19 cellular contexts compared by ENCODE assay signal in genomic region chr17:64443086-64443760, GRCh38. TPM values are rescaled to one million over a fixed set of nuclear protein-coding genes. Genes with fewer than 3 reads are reported as not detected.
DNase-seq lines count a peak whose midpoint lies in the region; ATAC-seq and TF ChIP-seq lines count a peak whose summit lies in the region.
"Had no signal": no experiment of that assay in that cellular context is flagged by ENCODE, and none has a peak within 500 bp of the region (broad histone marks: within the 10 kb centered on the region; RNA-seq: fewer than 3 reads in every experiment).

No MANE protein-coding gene starts in this region.

- H4K20me1 ChIP-seq in PC-3 (ENCODE audit: low read length), result no peaks in the 10 kb centered on the region

- H3K4me2 ChIP-seq in PC-3 (ENCODE audit: low read length), result peak overlapping the region; percentile 54

- H3K27ac ChIP-seq in PC-3 (ENCODE audit: low read length) (peak overlapping the region; percentile 80), spleen (peak overlapping the region in 7 of 8 donors; percentile 70 to 86 (median 85))
- H3K27ac ChIP-seq: ovary, vagina had no signal

- H3K9ac ChIP-seq in PC-3 (ENCODE audit: low read length), result no peak overlapping the region

- H3K9me3 Mint-ChIP-seq in activated CD4-positive, alpha-beta T cell treated with anti-CD3 and anti-CD28 coated beads, Interleukin-2, amount 10 ng/mL, durations not matched to agents 24 days and 14 days, result peaks cover 13% of the 10 kb centered on the region

- CTCF ChIA-PET in PC-3 (lab: Charles Lee), result interaction anchor here (1.0 kb wide), 1 partner anchor 23 kb away, joined by 3 read pairs; no protein-coding TSS in a partner anchor

- H3K79me2 ChIP-seq in PC-3 (ENCODE audit: low read length), result no peaks in the 10 kb centered on the region

- peaks cover 12% of the 10 kb centered on the region for H3K36me3 Mint-ChIP-seq in activated CD4-positive, alpha-beta T cell treated with anti-CD3 and anti-CD28 coated beads, Interleukin-2, amount 10 ng/mL, durations not matched to agents 24 days and 14 days (ENCODE audit: low read depth)
- H3K36me3 Mint-ChIP-seq: brain had no signal

- peak overlapping the region; percentile 73 for H2AFZ ChIP-seq in PC-3 (ENCODE audit: low read length)

- H3F3A ChIP-seq in PC-3 (ENCODE audit: low read length, unreplicated experiment), result peaks cover 3% of the 10 kb centered on the region

- H3K4me3 ChIP-seq in PC-3 (ENCODE audit: low read length) (no peak overlapping the region), spleen (no peak overlapping the region), H7 (ENCODE audit: insufficient read depth, low read depth, low read length) (no peak overlapping the region)
- H3K4me3 ChIP-seq: ovary, vagina had no signal

- H3K9me3 ChIP-seq in PC-3 (ENCODE audit: low read length) (peaks cover 5% of the 10 kb centered on the region; the same call in 1 of the 2 replicates), spleen (peaks cover 0 to 20% (median 17%) of the 10 kb centered on the region in 8 donors)
- H3K9me3 ChIP-seq: vagina had no signal

- no TSS peak for BruUV-seq in PC-3 (replicated peaks; lab: Mats Ljungman, UMichigan)

- no peak overlapping the region for H3K4me3 Mint-ChIP-seq in activated CD4-positive, alpha-beta T cell treated with anti-CD3 and anti-CD28 coated beads, Interleukin-2, amount 10 ng/mL, durations not matched to agents 24 days and 14 days
- H3K4me3 Mint-ChIP-seq: brain had no signal

- peaks cover 32% of the 10 kb centered on the region for H3K4me1 Mint-ChIP-seq in activated CD4-positive, alpha-beta T cell treated with anti-CD3 and anti-CD28 coated beads, Interleukin-2, amount 10 ng/mL, durations not matched to agents 24 days and 14 days
- H3K4me1 Mint-ChIP-seq: brain had no signal

- H3K27me3 ChIP-seq in PC-3 (ENCODE audit: low read length) (no peaks in the 10 kb centered on the region), spleen (replicated peaks in 1 of 7) (no peaks in the 10 kb centered on the region), H7 (ENCODE audit: control insufficient read depth, insufficient read depth, low read length) (no peaks in the 10 kb centered on the region)
- H3K27me3 ChIP-seq: ovary, vagina had no signal

- no peaks in the 10 kb centered on the region for H3K27me3 Mint-ChIP-seq in activated CD4-positive, alpha-beta T cell treated with anti-CD3 and anti-CD28 coated beads, Interleukin-2, amount 10 ng/mL, durations not matched to agents 24 days and 14 days
- H3K27me3 Mint-ChIP-seq: activated naive CD8-positive, alpha-beta T cell had no signal

- peaks cover 25% of the 10 kb centered on the region for H3K4me1 ChIP-seq in PC-3 (ENCODE audit: insufficient read depth, low read length)
- H3K4me1 ChIP-seq in spleen, result peaks cover 7 to 53% (median 29%) of the 10 kb centered on the region in 6 donors

- no peak for DNase-seq in activated CD4-positive, alpha-beta T cell treated with anti-CD3 and anti-CD28 coated beads, Interleukin-2, amount 10 ng/mL, durations not matched to agents 24 days and 14 days
- no peak for DNase-seq in activated CD4-positive, alpha-beta T cell treated with anti-CD3 and anti-CD28 coated beads for 1 hour
- DNase-seq in PC-3 (peak; percentile 86), left colon (no peak), spleen (no peak), H7 (no peak), ureter (ENCODE audit: low spot score) (no peak)
- no peak for DNase-seq in activated CD4-positive, CD25-positive, alpha-beta regulatory T cell treated with anti-CD3 and anti-CD28 coated beads, Interleukin-2, amount 50 U/mL, for 72 hours
- DNase-seq: activated CD4-positive, alpha-beta T cell treated with anti-CD3 and anti-CD28 coated beads for 4 hours; activated T-cell treated with anti-CD3 and anti-CD28 coated beads for 4 hours; CD8-positive, alpha-beta T cell; kidney; NCI-H1436; NCI-H345; ovary; stimulated activated naive CD4-positive, alpha-beta T cell treated with Interleukin-2 at 50 U/mL for 16 hours had no signal

- H3K36me3 ChIP-seq in PC-3 (ENCODE audit: low read depth, low read length), result peaks cover 3% of the 10 kb centered on the region; the same call in 1 of the 2 replicates
- H3K36me3 ChIP-seq in spleen, result no peaks in the 10 kb centered on the region
- H3K36me3 ChIP-seq in H7 (replicated peaks; ENCODE audit: control insufficient read depth, insufficient read depth, low read length), result no peaks in the 10 kb centered on the region
- H3K36me3 ChIP-seq: ovary, vagina had no signal

- intact Hi-C loops in activated CD4-positive, alpha-beta T cell treated with anti-CD3 and anti-CD28 coated beads, Interleukin-2, amount 10 ng/mL, durations not matched to agents 24 days and 14 days (cut with micrococcal nuclease), result no loop called here
- intact Hi-C loops in PC-3 (cut with micrococcal nuclease), result loop anchor here (2.0 kb wide), 1 partner anchor 22 kb away; no protein-coding TSS in a partner anchor
- intact Hi-C loops in left colon (cut with DNase I, micrococcal nuclease), result no loop called here
- intact Hi-C loops in spleen (cut with DNase I; ENCODE audit: low total_unique reads), result no loop called here

- POLR2A ChIA-PET in PC-3 (lab: Charles Lee; ENCODE audit: unreplicated experiment), result interaction anchor here (0.6 kb wide), 1 partner anchor 55 kb away, joined by 15 read pairs; no protein-coding TSS in a partner anchor

- H3K9me2 ChIP-seq in PC-3 (replicated peaks; ENCODE audit: low read length), result no peaks in the 10 kb centered on the region

- 86 to 95% (median 89%) methylated on average over 6 of the region's 6 CpGs for WGBS in spleen, 5 donors

- peak overlapping the region; percentile 15 for H3K27ac Mint-ChIP-seq in activated CD4-positive, alpha-beta T cell treated with anti-CD3 and anti-CD28 coated beads, Interleukin-2, amount 10 ng/mL, durations not matched to agents 24 days and 14 days
- H3K27ac Mint-ChIP-seq: brain had no signal

- no peak for TF ChIP-seq POLR2A in spleen (IDR thresholded peaks at IDR 0.05)

- TF ChIP-seq CTCF in PC-3 (conservative IDR thresholded peaks at IDR 0.05; ENCODE audit: low read depth, low read length) (no peak; the same call in 1 of the 2 replicates), spleen (IDR thresholded peaks at IDR 0.05 in 8 of 11, conservative IDR thresholded peaks at IDR 0.05 in 3 of 11) (no peak)

- ATAC-seq in PC-3, result peak; percentile 91
- peak; percentile 45 for ATAC-seq in left colon

RNA-seq across cellular contexts. Expression of gene MILR1, which starts 5.7 kb away (rescaled TPM):
- total RNA-seq in activated CD4-positive, alpha-beta T cell treated with anti-CD3 and anti-CD28 coated beads, Interleukin-2, amount 10 ng/mL, durations not matched to agents 24 days and 14 days, result 0.28 TPM in 1 of 2 replicates, not detected in the other
- total RNA-seq in PC-3 (2014; rRNA removed) (10.1 and 13.3 TPM in 2 replicates), left colon (1 to 10 TPM in 1 of 2 donors, under 1 TPM in 1; 0.82 to 3.3 TPM), spleen (10 to 100 TPM; 18.9 to 55.0 (median 29.1) TPM), ureter (11.0 TPM)
- polyA plus RNA-seq in spleen, result 10 to 100 TPM; 15.6 to 26.3 (median 15.7) TPM
- total RNA-seq in H7 (2014; rRNA removed; shearing (Covaris generic)), result 0.70 and 1.5 TPM in 2 replicates
- total RNA-seq: CD8-positive, alpha-beta T cell had no signal

RNA-seq across cellular contexts. Expression of gene PECAM1, which starts 52.6 kb away (rescaled TPM):
- 4.9 and 6.8 TPM in 2 replicates for total RNA-seq in activated CD4-positive, alpha-beta T cell treated with anti-CD3 and anti-CD28 coated beads, Interleukin-2, amount 10 ng/mL, durations not matched to agents 24 days and 14 days
- total RNA-seq in PC-3 (2014; rRNA removed) (2.3 and 2.4 TPM in 2 replicates), left colon (10 to 100 TPM; 42.2 to 53.7 TPM), spleen (100 to 1,000 TPM; 184 to 318 (median 215) TPM), ureter (204 TPM)
- 10 to 100 TPM; 18.5 to 30.3 (median 21.0) TPM for polyA plus RNA-seq in spleen
- total RNA-seq in H7 (2014; rRNA removed; shearing (Covaris generic)), result under 0.01 and 0.03 TPM in 2 replicates

RNA-seq across cellular contexts. Expression of gene POLG2, which starts 53.6 kb away (rescaled TPM):
- 36.3 and 37.1 TPM in 2 replicates for total RNA-seq in activated CD4-positive, alpha-beta T cell treated with anti-CD3 and anti-CD28 coated beads, Interleukin-2, amount 10 ng/mL, durations not matched to agents 24 days and 14 days
- total RNA-seq in PC-3 (2014; rRNA removed) (20.3 and 37.7 TPM in 2 replicates), left colon (10 to 100 TPM in 1 of 2 donors, 1 to 10 TPM in 1; 9.4 to 10.4 TPM), spleen (10 to 100 TPM; 15.9 to 35.3 (median 24.1) TPM), ureter (27.6 TPM)
- polyA plus RNA-seq in spleen, result 10 to 100 TPM; 14.5 to 16.5 (median 16.4) TPM
- total RNA-seq in H7 (2014; rRNA removed; shearing (Covaris generic)), result 42.3 and 47.8 TPM in 2 replicates
